In genomic region chr1:171513743-171514142, GRCh38 we compare ENCODE assay signal across 24 cellular contexts.
"Had no signal": no experiment of that assay in that cellular context is flagged by ENCODE, and none has a peak within 500 bp of the region (broad histone marks: within the 10 kb centered on the region; RNA-seq: fewer than 3 reads in every experiment).

No MANE protein-coding gene starts in this region.

- H3K27me3 Mint-ChIP-seq: naive B cell; stimulated activated naive B cell treated with anti-CD40 and anti-IgM and Interleukin-4, amounts not matched to agents 10 μg/mL and 1 μg/mL and 100 μg/mL, for 72 hours; stimulated activated naive CD8-positive, alpha-beta T cell treated with anti-CD3 and anti-CD28 coated beads, Interleukin-15, amount 100 ng/mL, for 72 hours had no signal

- ATAC-seq: heart left ventricle; left colon; left ventricle myocardium superior; psoas muscle; right lobe of liver; stimulated activated naive B cell treated with anti-CD40 and anti-IgM and Interleukin-4, amounts not matched to agents 10 μg/mL and 1 μg/mL and 100 μg/mL, for 72 hours; stimulated activated naive CD8-positive, alpha-beta T cell treated with anti-CD3 and anti-CD28 coated beads, Interleukin-15, amount 100 ng/mL, for 72 hours; upper lobe of right lung had no signal

- DNase-seq: dorsolateral prefrontal cortex; effector CD8-positive, alpha-beta T cell; foreskin melanocyte; heart left ventricle; hippocampal formation; left colon; left ventricle myocardium superior; mesendoderm; naive B cell; psoas muscle; retina; right lobe of liver; spleen; stimulated activated CD4-positive, alpha-beta T cell treated with anti-CD3 and anti-CD28 coated beads, Interleukin-15, amount 100 ng/mL, for 24 hours; stimulated activated CD4-positive, alpha-beta T cell treated with anti-CD3 and anti-CD28 coated beads, Interleukin-1b, Interleukin-23, amount 100 ng/mL, for 48 hours; stimulated activated CD4-positive, alpha-beta T cell treated with anti-CD3 and anti-CD28 coated beads, Interleukin-4, amount 100 ng/mL, for 24 hours; stimulated activated naive B cell treated with anti-CD40 and anti-IgM and Interleukin-4, amounts not matched to agents 10 μg/mL and 1 μg/mL and 100 μg/mL, for 72 hours; stimulated activated naive CD8-positive, alpha-beta T cell treated with anti-CD3 and anti-CD28 coated beads, Interleukin-15, amount 100 ng/mL, for 72 hours; testis; upper lobe of right lung had no signal

- H3K27ac Mint-ChIP-seq: stimulated activated naive B cell treated with anti-CD40 and anti-IgM and Interleukin-4, amounts not matched to agents 10 μg/mL and 1 μg/mL and 100 μg/mL, for 72 hours had no signal

- H3K27ac ChIP-seq: dorsolateral prefrontal cortex, heart left ventricle, neutrophil, psoas muscle, right lobe of liver, spleen, testis, tibial nerve, upper lobe of right lung, vagina had no signal

- H3K27me3 ChIP-seq: dorsolateral prefrontal cortex, heart left ventricle, neutrophil, right lobe of liver, spleen, testis, tibial nerve, upper lobe of right lung, vagina had no signal

- H3K4me3 Mint-ChIP-seq: naive B cell; stimulated activated naive B cell treated with anti-CD40 and anti-IgM and Interleukin-4, amounts not matched to agents 10 μg/mL and 1 μg/mL and 100 μg/mL, for 72 hours; stimulated activated naive CD8-positive, alpha-beta T cell treated with anti-CD3 and anti-CD28 coated beads, Interleukin-15, amount 100 ng/mL, for 72 hours had no signal

- H3K4me3 ChIP-seq: dorsolateral prefrontal cortex, heart left ventricle, lung, psoas muscle, right lobe of liver, spleen, testis, tibial nerve, upper lobe of right lung, vagina had no signal

- H3K4me1 ChIP-seq: right lobe of liver, testis had no signal

- H3K9me3 ChIP-seq: heart left ventricle, neutrophil, psoas muscle, right lobe of liver, spleen, testis, tibial nerve, upper lobe of right lung, vagina had no signal

- H3K9me3 Mint-ChIP-seq: naive B cell; stimulated activated naive B cell treated with anti-CD40 and anti-IgM and Interleukin-4, amounts not matched to agents 10 μg/mL and 1 μg/mL and 100 μg/mL, for 72 hours; stimulated activated naive CD8-positive, alpha-beta T cell treated with anti-CD3 and anti-CD28 coated beads, Interleukin-15, amount 100 ng/mL, for 72 hours had no signal
